2 cellular contexts compared by ENCODE assay signal in genomic region chr2:215507836-215508235, GRCh38.
TF ChIP-seq lines count a peak whose summit lies in the region.

No MANE protein-coding gene starts in this region.

TF ChIP-seq in GM23338, 12 proteins besides CTCF, POLR2A, EP300 and RAD21 (continued from another document):
- no peak for TF ChIP-seq ETS1 (IDR thresholded peaks at IDR 0.05)
- no peak for TF ChIP-seq CREB1 (CRISPR knock-in tag; IDR thresholded peaks at IDR 0.05; ENCODE audit: low read depth)
- no peak for TF ChIP-seq ZNF114 (CRISPR knock-in tag; IDR thresholded peaks at IDR 0.05)
- no peak for TF ChIP-seq ZNF462 (CRISPR knock-in tag; IDR thresholded peaks at IDR 0.05)
- no peak for TF ChIP-seq STAT1 (IDR thresholded peaks at IDR 0.05; ENCODE audit: unreplicated experiment)
- no peak for TF ChIP-seq REST (IDR thresholded peaks at IDR 0.05; ENCODE audit: unreplicated experiment)
- no peak for TF ChIP-seq POLR2AphosphoS5 (IDR thresholded peaks at IDR 0.05; ENCODE audit: low read depth)
- TF ChIP-seq JUNB (IDR thresholded peaks at IDR 0.05; ENCODE audit: unreplicated experiment), result no peak

TF ChIP-seq in GM12878, 131 proteins besides CTCF, POLR2A, EP300 and RAD21 (continued from another document):
- TF ChIP-seq PBX3 (IDR thresholded peaks at IDR 0.05; ENCODE audit: insufficient replicate concordance, low read depth, low read length) (no peak), SUZ12 (IDR thresholded peaks at IDR 0.05; ENCODE audit: unreplicated experiment) (no peak), ZNF274 (IDR thresholded peaks at IDR 0.05; ENCODE audit: insufficient read depth, insufficient read length) (no peak), SMARCA5 (IDR thresholded peaks at IDR 0.05) (no peak), TARDBP (IDR thresholded peaks at IDR 0.05; ENCODE audit: borderline replicate concordance) (no peak), YBX1 (IDR thresholded peaks at IDR 0.05) (no peak), CBX3 (IDR thresholded peaks at IDR 0.05; ENCODE audit: borderline replicate concordance, low read depth) (no peak), PKNOX1 (IDR thresholded peaks at IDR 0.05) (no peak), ESRRA (IDR thresholded peaks at IDR 0.05; ENCODE audit: low read length) (no peak), ZNF207 (IDR thresholded peaks at IDR 0.05; ENCODE audit: borderline replicate concordance) (no peak), PML (IDR thresholded peaks at IDR 0.05; ENCODE audit: low read length) (no peak), RELB (IDR thresholded peaks at IDR 0.05; ENCODE audit: low read depth) (no peak), RCOR1 (conservative IDR thresholded peaks at IDR 0.05; ENCODE audit: low read depth, low read length) (no peak), PAX8 (IDR thresholded peaks at IDR 0.05) (no peak)
TF ChIP-seq in GM12878: peak in this region for 0.
